Comparison of ENCODE assay signal across 9 cellular contexts in the genomic region with DNA sequence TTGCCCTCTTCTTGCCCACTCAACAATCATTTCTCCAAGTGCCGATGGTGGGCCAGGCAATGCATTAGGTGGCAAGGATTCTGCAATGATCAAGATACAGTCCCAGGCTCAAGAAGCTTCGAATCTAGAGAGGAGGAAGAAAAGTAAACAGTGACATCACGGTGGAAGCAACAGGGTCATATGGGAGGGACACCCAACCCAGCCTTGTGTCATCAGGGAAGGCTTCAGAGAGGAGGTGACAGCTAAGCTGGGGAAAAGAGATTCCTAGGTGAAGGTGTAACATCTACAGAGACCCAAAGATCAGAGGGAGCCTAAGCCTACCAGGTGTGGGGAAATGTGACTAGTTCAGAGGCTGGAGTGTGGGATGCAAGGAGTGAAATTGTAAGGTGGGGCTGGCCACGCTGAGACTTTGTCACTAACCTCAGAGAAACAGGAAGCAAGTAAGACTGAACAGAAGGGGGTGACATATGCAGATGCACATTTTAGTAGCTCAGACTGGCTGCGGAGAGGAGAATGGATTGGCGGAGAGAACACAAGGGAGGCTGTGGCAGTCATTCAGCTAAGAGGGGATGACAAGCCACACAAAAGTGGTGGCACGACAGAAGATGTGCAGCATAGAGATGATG.
DNase-seq lines count a peak whose midpoint lies in the region; ATAC-seq and TF ChIP-seq lines count a peak whose summit lies in the region.
"Had no signal": no experiment of that assay in that cellular context is flagged by ENCODE, and none has a peak within 500 bp of the region (broad histone marks: within the 10 kb centered on the region; RNA-seq: fewer than 3 reads in every experiment).

No MANE protein-coding gene starts in this region.

- H2AFZ ChIP-seq in neuronal stem cell (ENCODE audit: low read length) = no peak overlapping the region

- H3K9me3 ChIP-seq in muscle layer of duodenum (ENCODE audit: control insufficient read depth in 1 of 2, low read length in 2 of 2) (no peaks in the 10 kb centered on the region), neuronal stem cell (replicated peaks in 1 of 2; ENCODE audit: control insufficient read depth in 2 of 2, insufficient read depth in 1 of 2, low read depth in 1 of 2, low read length in 2 of 2) (no peaks in the 10 kb centered on the region)

- no peak overlapping the region for H3K4ac ChIP-seq in neuronal stem cell (ENCODE audit: low read length)

- peaks cover 0 to 6% of the 10 kb centered on the region in 2 donors for H3K4me1 ChIP-seq in muscle layer of duodenum (ENCODE audit: control insufficient read depth in 1 of 2, insufficient read depth in 2 of 2, low read length in 2 of 2)
- peaks cover 0 to 5% of the 10 kb centered on the region in 2 donors for H3K4me1 ChIP-seq in neuronal stem cell (ENCODE audit: control insufficient read depth in 2 of 2, insufficient read depth in 1 of 2, low read depth in 1 of 2, low read length in 2 of 2)

- WGBS in neuronal stem cell (ENCODE audit: extremely low coverage in 2 of 2, insufficient read length in 2 of 2, insufficient replicate concordance in 1 of 2), 2 donors = no CpG with 5 or more reads among the region's 7 CpGs

- peak; percentile 51 for TF ChIP-seq POLR2A in GM19099 (IDR thresholded peaks at IDR 0.05; ENCODE audit: extremely low read depth, insufficient read length, low read depth)

- no peak overlapping the region for H2BK15ac ChIP-seq in neuronal stem cell (ENCODE audit: low read length)

- H3K9ac ChIP-seq in neuronal stem cell (ENCODE audit: low read depth, low read length, poor library complexity) = no peak overlapping the region

- no peak overlapping the region for H4K8ac ChIP-seq in neuronal stem cell (ENCODE audit: low read depth, low read length)

- peak overlapping the region; percentile 7 for H3K27ac ChIP-seq in muscle layer of duodenum (ENCODE audit: low read length)
- H3K27ac ChIP-seq in neuronal stem cell (replicated peaks; ENCODE audit: low read length) = no peak overlapping the region

- no peak overlapping the region for H2BK5ac ChIP-seq in neuronal stem cell (ENCODE audit: low read length)

- H3K18ac ChIP-seq in neuronal stem cell (ENCODE audit: low read length) = no peak overlapping the region

- H3K27me3 ChIP-seq in muscle layer of duodenum (ENCODE audit: low read depth, low read length) (no peaks in the 10 kb centered on the region), neuronal stem cell (ENCODE audit: control insufficient read depth in 3 of 3, insufficient read depth in 3 of 3, low read depth in 1 of 3, low read length in 3 of 3) (no peaks in the 10 kb centered on the region)
- H3K27me3 ChIP-seq: heart right ventricle had no signal

- intact Hi-C loops in Right ventricle myocardium superior (cut with DNase I) = no loop called here

- DNase-seq in activated CD4-positive, alpha-beta T cell treated with anti-CD3 and anti-CD28 coated beads, Interleukin-2, amount 50 U/mL, for 48 hours = peak; percentile 56 to 71
- DNase-seq in C1 segment of cervical spinal cord (lab: John Stamatoyannopoulos, UW) = no peak
- no peak for DNase-seq in neuronal stem cell (ENCODE audit: low spot score)
- no peak for DNase-seq in NCI-H2081 treated with DMSO at 0.1 percent for 48 hours (lab: John Stamatoyannopoulos, UW)
- DNase-seq in Right ventricle myocardium superior = no peak
- DNase-seq: heart right ventricle had no signal

- H4K91ac ChIP-seq in neuronal stem cell (ENCODE audit: low read depth, low read length, poor library complexity) = no peak overlapping the region

- no peaks in the 10 kb centered on the region for H3K79me1 ChIP-seq in neuronal stem cell (ENCODE audit: low read depth, low read length)

- no peak overlapping the region for H3K4me2 ChIP-seq in neuronal stem cell (ENCODE audit: insufficient read depth, low read length, poor library complexity, severe bottlenecking)

- H2BK12ac ChIP-seq in neuronal stem cell (ENCODE audit: low read length) = no peak overlapping the region

- H2AK5ac ChIP-seq in neuronal stem cell (ENCODE audit: low read depth, low read length) = no peak overlapping the region

- no peak overlapping the region for H2BK120ac ChIP-seq in neuronal stem cell (ENCODE audit: low read depth, low read length)

- peak; percentile 45 for ATAC-seq in HG03108 (IDR thresholded peaks at IDR 0.05; ENCODE audit: unreplicated experiment)
- ATAC-seq in Right ventricle myocardium superior (ENCODE audit: poor library complexity) = no peak

- H3K36me3 ChIP-seq in muscle layer of duodenum (ENCODE audit: control insufficient read depth in 1 of 2, insufficient read depth in 2 of 2, low read length in 2 of 2) (no peaks in the 10 kb centered on the region), neuronal stem cell (replicated peaks in 1 of 2; ENCODE audit: control insufficient read depth in 2 of 2, insufficient read depth in 2 of 2, low read length in 2 of 2) (no peaks in the 10 kb centered on the region)
- H3K36me3 ChIP-seq: heart right ventricle had no signal

- H3K4me3 ChIP-seq in muscle layer of duodenum (ENCODE audit: low read depth in 1 of 2, low read length in 2 of 2) = no peak overlapping the region
- no peak overlapping the region for H3K4me3 ChIP-seq in neuronal stem cell (ENCODE audit: low read length in 2 of 2)

- no peak overlapping the region for H3K14ac ChIP-seq in neuronal stem cell (ENCODE audit: low read length)

- no peak overlapping the region for H3K23ac ChIP-seq in neuronal stem cell (ENCODE audit: low read depth, low read length, poor library complexity)

Comparison
In these comparisons a context has a peak if more than half of its experiments do, and no peak if none do; other contexts are left out.
1. DNase-seq: peak in activated CD4-positive, alpha-beta T cell treated with anti-CD3 and anti-CD28 coated beads, Interleukin-2, amount 50 U/mL, for 48 hours (2 of 2); none in C1 segment of cervical spinal cord (0 of 14), neuronal stem cell (single experiment), NCI-H2081 treated with DMSO at 0.1 percent for 48 hours (single experiment) and Right ventricle myocardium superior (single experiment).